In the genomic region with DNA sequence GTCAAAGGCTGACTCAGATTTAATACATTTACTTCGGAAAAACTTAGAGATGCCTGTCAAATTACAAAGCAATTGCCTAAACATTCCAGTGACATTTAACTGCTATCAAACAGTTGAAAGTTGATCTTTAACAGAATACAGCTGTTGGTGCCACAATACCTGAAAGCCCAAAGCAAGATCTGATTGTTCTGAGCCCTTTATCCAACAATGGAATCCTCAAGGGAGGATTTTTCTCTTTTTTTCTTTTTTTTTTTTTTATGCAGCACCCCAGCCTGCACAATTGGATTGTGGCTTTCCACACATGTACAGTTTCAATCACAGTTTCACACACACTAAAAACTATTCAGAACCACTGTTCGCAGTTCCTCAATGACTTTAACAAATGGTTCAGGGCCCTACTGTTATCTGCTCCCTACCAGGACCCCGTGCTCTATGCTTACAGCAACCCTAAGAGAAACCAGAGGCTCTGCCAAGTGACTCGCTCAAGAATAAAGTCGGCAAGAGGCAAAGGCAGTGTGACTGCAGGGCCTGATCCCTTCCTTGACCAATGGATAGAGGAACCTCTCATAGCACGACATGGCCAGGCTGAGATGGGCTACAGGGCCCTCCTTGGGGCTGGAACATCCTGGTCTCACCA, we compare ENCODE assay signal across 9 cellular contexts. TPM values are rescaled to one million over a fixed set of nuclear protein-coding genes. Genes with fewer than 3 reads are reported as not detected.
DNase-seq lines count a peak whose midpoint lies in the region; ATAC-seq and TF ChIP-seq lines count a peak whose summit lies in the region.
"Had no signal": no experiment of that assay in that cellular context is flagged by ENCODE, and none has a peak within 500 bp of the region (broad histone marks: within the 10 kb centered on the region; RNA-seq: fewer than 3 reads in every experiment).

No MANE protein-coding gene starts in this region.

- no peaks in the 10 kb centered on the region for H3K9me3 ChIP-seq in MM.1S (replicated peaks; ENCODE audit: insufficient read depth, low read length)

- no peaks in the 10 kb centered on the region for H4K20me1 ChIP-seq in MM.1S (ENCODE audit: insufficient read depth, low read length)

- no peaks in the 10 kb centered on the region for H3F3A ChIP-seq in MM.1S (ENCODE audit: insufficient read depth, low read length)

- H2AFZ ChIP-seq in MM.1S (ENCODE audit: low read length): no peak overlapping the region

- H3K4me3 ChIP-seq in astrocyte of the spinal cord (ENCODE audit: low read depth, low read length) (no peak overlapping the region), MM.1S (ENCODE audit: low read length) (no peak overlapping the region)

- ATAC-seq in HG03045 (IDR thresholded peaks at IDR 0.05; ENCODE audit: unreplicated experiment): peak; percentile 96

- in situ Hi-C loops in astrocyte of the spinal cord (cut with HindIII; ENCODE audit: low sequenced_read_pairs): no loop called here

- no peaks in the 10 kb centered on the region for H3K4me1 ChIP-seq in MM.1S (ENCODE audit: low read length)

- no peaks in the 10 kb centered on the region for H3K27me3 ChIP-seq in MM.1S (replicated peaks; ENCODE audit: insufficient read depth, low read length)

- H3K36me3 ChIP-seq in MM.1S (replicated peaks; ENCODE audit: insufficient read depth, low read length): no peaks in the 10 kb centered on the region

- TF ChIP-seq CTCF in astrocyte of the spinal cord (IDR thresholded peaks at IDR 0.05; ENCODE audit: low read depth, low read length): no peak
- TF ChIP-seq CTCF in MM.1S (IDR thresholded peaks at IDR 0.05; ENCODE audit: low read length): no peak

- H3K9me2 ChIP-seq in MM.1S (replicated peaks; ENCODE audit: insufficient read depth, low read length): no peaks in the 10 kb centered on the region

- H3K9ac ChIP-seq in MM.1S (ENCODE audit: low read length): no peak overlapping the region

- DNase-seq in GM19240 (ENCODE audit: insufficient read length, low spot score) (peak; percentile 6), astrocyte of the spinal cord (ENCODE audit: low read depth, low spot score) (peak; percentile 55), renal cortical epithelial cell (ENCODE audit: low read depth) (peak; percentile 88), C1 segment of cervical spinal cord (lab: John Stamatoyannopoulos, UW) (no peak), epidermal melanocyte (ENCODE audit: insufficient read length, low spot score) (no peak), MM.1S (no peak)
- DNase-seq in activated effector memory CD4-positive, alpha-beta T cell treated with Interleukin-2 at 50 U/mL for 16 hours: no peak
- DNase-seq: NCI-H1417 treated with DMSO at 0.1 percent for 48 hours had no signal

- H3K4me2 ChIP-seq in MM.1S (ENCODE audit: low read depth, low read length): no peak overlapping the region

- H3K27ac ChIP-seq in MM.1S (ENCODE audit: low read length): no peak overlapping the region

- H3K79me2 ChIP-seq in MM.1S (ENCODE audit: low read length): no peaks in the 10 kb centered on the region

RNA-seq across cellular contexts. Expression of gene EPB41L2, which starts 33.3 kb away (rescaled TPM):
- 52.3 and 78.7 TPM in 2 replicates for total RNA-seq in renal cortical epithelial cell

Comparison
In these comparisons a context has a peak if more than half of its experiments do, and no peak if none do; other contexts are left out.
1. DNase-seq: peak in GM19240 (single experiment), astrocyte of the spinal cord (single experiment) and renal cortical epithelial cell (single experiment); none in C1 segment of cervical spinal cord (0 of 14), epidermal melanocyte (single experiment), MM.1S (single experiment) and activated effector memory CD4-positive, alpha-beta T cell treated with Interleukin-2 at 50 U/mL for 16 hours (single experiment).